ENCODE assay signal across 10 cellular contexts in the genomic region with DNA sequence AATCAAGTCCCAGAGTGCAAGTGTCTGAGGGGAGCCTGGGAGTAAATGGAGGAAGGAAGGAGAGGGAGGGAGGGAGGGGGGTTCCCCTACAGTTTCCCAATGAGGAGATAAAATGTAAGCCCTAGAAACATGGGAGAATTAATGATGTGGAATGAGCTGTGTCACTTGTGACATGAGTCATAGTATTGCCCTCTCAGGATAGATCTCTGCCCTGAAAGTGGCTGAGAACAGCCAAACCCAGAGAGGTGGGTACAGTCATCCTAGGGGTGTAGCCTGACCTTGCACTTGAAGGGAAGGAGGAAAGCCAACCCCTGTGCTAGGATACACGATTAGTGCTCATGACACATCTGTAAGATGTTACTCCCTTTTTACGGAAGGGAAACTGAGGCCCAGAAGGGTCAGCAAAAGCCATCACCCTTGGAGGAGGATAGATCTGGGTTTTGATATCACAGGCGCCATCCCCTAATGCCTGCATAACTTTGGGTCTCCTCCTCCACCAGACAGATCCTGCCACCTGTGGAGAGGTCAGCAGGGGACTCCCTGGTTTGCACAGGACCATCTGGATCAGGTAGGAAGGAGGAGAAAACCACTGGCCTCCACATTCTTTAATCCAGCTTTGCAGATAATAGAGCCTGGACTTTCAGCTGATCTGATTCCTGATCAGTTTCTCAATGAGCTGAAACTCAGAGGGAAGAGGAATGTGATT. TPM values are rescaled to one million over a fixed set of nuclear protein-coding genes. Genes with fewer than 3 reads are reported as not detected.
A peak's percentile ranks its signal among the peaks of the same experiment; 100 is the strongest.
DNase-seq lines count a peak whose midpoint lies in the region; ATAC-seq, FAIRE-seq and TF ChIP-seq lines count a peak whose summit lies in the region.
"Had no signal": no experiment of that assay in that cellular context is flagged by ENCODE, and none has a peak within 500 bp of the region (broad histone marks: within the 10 kb centered on the region; RNA-seq: fewer than 3 reads in every experiment).

No MANE protein-coding gene starts in this region.

- POLR2A ChIA-PET in K562 (lab: Yijun Ruan, JAX), result no interaction called here

- peaks cover 89% of the 10 kb centered on the region for H3K4me1 ChIP-seq in OCI-LY1 (ENCODE audit: insufficient read depth, low read length, severe bottlenecking)
- H3K4me1 ChIP-seq in K562 (replicated peaks in 1 of 2; ENCODE audit: control insufficient read depth in 2 of 2, insufficient read depth in 2 of 2, low read length in 2 of 2), result peaks cover 8 to 11% of the 10 kb centered on the region in 2 experiments; a peak in 4 of 5 replicates
- H3K4me1 ChIP-seq in spleen, result peaks cover 35 to 100% (median 79%) of the 10 kb centered on the region in 6 donors
- no peaks in the 10 kb centered on the region for H3K4me1 ChIP-seq in gastrocnemius medialis

- H3K36me3 ChIP-seq in OCI-LY1 (ENCODE audit: insufficient read depth, low read length) (no peaks in the 10 kb centered on the region), K562 (ENCODE audit: control insufficient read depth, insufficient read depth, low read length) (no peaks in the 10 kb centered on the region), spleen (no peaks in the 10 kb centered on the region), gastrocnemius medialis (no peaks in the 10 kb centered on the region)

- no peaks in the 10 kb centered on the region for H3K79me2 ChIP-seq in OCI-LY1 (ENCODE audit: insufficient read depth, low read length)
- no peaks in the 10 kb centered on the region for H3K79me2 ChIP-seq in K562 (ENCODE audit: control insufficient read depth, insufficient read depth, low read length)

- no peaks in the 10 kb centered on the region for H3K9me1 ChIP-seq in K562 (ENCODE audit: control insufficient read depth, insufficient read depth, low read length)

- no peak for TF ChIP-seq EP300 in K562 (IDR thresholded peaks at IDR 0.05; ENCODE audit: low read length)

- peak overlapping the region; percentile 74; the same call in 1 of the 2 replicates for H3K4me2 ChIP-seq in OCI-LY1 (ENCODE audit: low read length)
- no peak overlapping the region for H3K4me2 ChIP-seq in K562 (ENCODE audit: insufficient read depth, low read length)

- TF ChIP-seq POLR2A in K562 (conservative IDR thresholded peaks at IDR 0.05) (no peak), spleen (IDR thresholded peaks at IDR 0.05) (no peak), gastrocnemius medialis (IDR thresholded peaks at IDR 0.05) (no peak)

- TF ChIP-seq RAD21 in K562 (CRISPR knock-in tag; conservative IDR thresholded peaks at IDR 0.05 in 1 of 2, IDR thresholded peaks at IDR 0.05 in 1 of 2), result no peak

- CTCF ChIA-PET in K562 (lab: Yijun Ruan, JAX; ENCODE audit: low intra/inter-chr PET ratio), result no interaction called here

- H3K9ac ChIP-seq in OCI-LY1 (ENCODE audit: low read length) (peak overlapping the region; percentile 56; the same call in 1 of the 2 replicates), K562 (ENCODE audit: insufficient read depth in 1 of 2, low read depth in 2 of 2, low read length in 2 of 2) (no peak overlapping the region)

- peak overlapping the region; percentile 100 for H3K27ac ChIP-seq in OCI-LY1 (ENCODE audit: low read depth, low read length, poor library complexity, severe bottlenecking)
- no peak overlapping the region for H3K27ac ChIP-seq in K562 (ENCODE audit: extremely low read depth, low read depth, low read length)
- H3K27ac ChIP-seq in spleen, result peak overlapping the region in 6 of 8 donors; percentile 60 to 89 (median 78)
- H3K27ac ChIP-seq in gastrocnemius medialis, result no peak overlapping the region
- H3K27ac ChIP-seq: C4-2B had no signal

- no peak overlapping the region for H2AFZ ChIP-seq in OCI-LY1 (ENCODE audit: low read length)
- 0 out of 2 replicates have a peak overlapping the region, but pooled peaks have one; percentile 49 for H2AFZ ChIP-seq in K562 (ENCODE audit: low read depth, low read length)

- H3K9me3 ChIP-seq in OCI-LY1 (ENCODE audit: low read length) (no peaks in the 10 kb centered on the region), K562 (replicated peaks; ENCODE audit: control insufficient read depth, insufficient read depth, low read depth, low read length) (no peaks in the 10 kb centered on the region), spleen (no peaks in the 10 kb centered on the region), gastrocnemius medialis (no peaks in the 10 kb centered on the region)

- H3K4me3 ChIP-seq in OCI-LY1 (ENCODE audit: low read depth, low read length, poor library complexity, severe bottlenecking) (no peak overlapping the region), K562 (no peak overlapping the region), spleen (no peak overlapping the region), gastrocnemius medialis (no peak overlapping the region)

- FAIRE-seq in K562 (lab: Jason Lieb, UNC), result no peak

- H3K9me2 ChIP-seq in OCI-LY1 (ENCODE audit: low read depth, low read length), result no peaks in the 10 kb centered on the region

- BruUV-seq in K562 (replicated peaks; lab: Mats Ljungman, UMichigan), result no TSS peak

- DNase-seq in activated effector memory CD4-positive, alpha-beta T cell treated with anti-CD3 and anti-CD28 coated beads, Interleukin-2, amount 50 U/mL, for 16 hours, result peak; percentile 73
- DNase-seq in activated effector memory CD4-positive, alpha-beta T cell treated with Interleukin-2 at 50 U/mL for 16 hours, result no peak
- DNase-seq in K562 (ENCODE audit: extremely low read depth in 1 of 4, low spot score in 3 of 4), result no peak
- DNase-seq in spleen, result no peak
- no peak for DNase-seq in gastrocnemius medialis
- DNase-seq in NCI-H187 treated with DMSO at 0.1 percent for 48 hours (lab: John Stamatoyannopoulos, UW), result no peak
- DNase-seq in stimulated activated CD4-positive, alpha-beta T cell treated with anti-CD3 and anti-CD28 coated beads, Interleukin-12 subunit alpha, Interleukin-12 subunit beta, amount 100 ng/mL, for 4 hours, result no peak
- DNase-seq: natural killer cell had no signal

- WGBS in K562 (ENCODE audit: insufficient coverage, low coverage, missing lambda C conversion rate), result 36% methylated on average over 3 of the region's 3 CpGs
- WGBS in spleen, 5 donors, result 61 to 86% (median 74%) methylated on average over 3 of the region's 3 CpGs

- in situ Hi-C loops in K562 (cut with MboI) (no loop called here), gastrocnemius medialis (cut with MboI; ENCODE audit: low sequenced_read_pairs in 4 of 4) (loop anchor here in 2 of 4 donors (10.0 kb wide), 2 partner anchors 114 to 124 kb away; partner anchors contain the start of gene FBXL22 (in 1 of the 2))

- TF ChIP-seq CTCF in OCI-LY1 (IDR thresholded peaks at IDR 0.05; ENCODE audit: low read length) (no peak), K562 (IDR thresholded peaks at IDR 0.05 in 2 of 3, conservative IDR thresholded peaks at IDR 0.05 in 1 of 3; ENCODE audit: insufficient read depth in 2 of 3, low read depth in 1 of 3, low read length in 3 of 3) (no peak), spleen (IDR thresholded peaks at IDR 0.05 in 8 of 11, conservative IDR thresholded peaks at IDR 0.05 in 3 of 11) (no peak), gastrocnemius medialis (IDR thresholded peaks at IDR 0.05 in 4 of 5, conservative IDR thresholded peaks at IDR 0.05 in 1 of 5) (no peak)

- H4K20me1 ChIP-seq in OCI-LY1 (ENCODE audit: insufficient read depth, low read length), result no peaks in the 10 kb centered on the region
- no peaks in the 10 kb centered on the region for H4K20me1 ChIP-seq in K562 (replicated peaks; ENCODE audit: control insufficient read depth, insufficient read depth, low read length)

- peaks cover 7% of the 10 kb centered on the region; the same call in 1 of the 2 replicates for H3F3A ChIP-seq in OCI-LY1 (ENCODE audit: insufficient read depth, low read length)

- ATAC-seq in K562 (no peak), gastrocnemius medialis (no peak)
- ATAC-seq: natural killer cell had no signal

- intact Hi-C loops in K562 (cut with micrococcal nuclease), result no loop called here
- intact Hi-C loops in spleen (cut with DNase I; ENCODE audit: low total_unique reads), result no loop called here
- intact Hi-C loops in gastrocnemius medialis (cut with DNase I; ENCODE audit: low total_unique reads), result no loop called here

- no peaks in the 10 kb centered on the region for H3K27me3 ChIP-seq in OCI-LY1 (ENCODE audit: insufficient read depth, low read length)
- H3K27me3 ChIP-seq in K562 (ENCODE audit: control insufficient read depth in 2 of 2, insufficient read depth in 2 of 2, low read length in 2 of 2), result no peaks in the 10 kb centered on the region
- no peaks in the 10 kb centered on the region for H3K27me3 ChIP-seq in spleen (replicated peaks in 1 of 7)
- no peaks in the 10 kb centered on the region for H3K27me3 ChIP-seq in gastrocnemius medialis

TF ChIP-seq in K562, 482 proteins besides CTCF, POLR2A, EP300 and RAD21 (continues in another document):
- TF ChIP-seq, protein P1, sequence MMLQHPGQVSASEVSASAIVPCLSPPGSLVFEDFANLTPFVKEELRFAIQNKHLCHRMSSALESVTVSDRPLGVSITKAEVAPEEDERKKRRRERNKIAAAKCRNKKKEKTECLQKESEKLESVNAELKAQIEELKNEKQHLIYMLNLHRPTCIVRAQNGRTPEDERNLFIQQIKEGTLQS (IDR thresholded peaks at IDR 0.05), result 0 out of 2 replicates have a peak, but pooled peaks have one; percentile 25
- TF ChIP-seq, protein P1 (CRISPR knock-in tag; conservative IDR thresholded peaks at IDR 0.05), result no peak

RNA-seq across cellular contexts. Expression of gene USP3, which starts 23.1 kb away (rescaled TPM):
- 55.7 and 143 TPM in 2 replicates for total RNA-seq in K562 (2011; cell fraction: chromatin; rRNA removed; ENCODE audit: low replicate concordance)
- total RNA-seq in K562 (2011; cell fraction: nucleolus; rRNA removed), result 31.0 and 37.8 TPM in 2 replicates
- 72.7 and 100 TPM in 2 replicates for total RNA-seq in K562 (2011; cell fraction: nucleoplasm; rRNA removed)
- 21.7 and 31.2 TPM in 2 replicates for total RNA-seq in K562 (2014; rRNA removed)
- total RNA-seq in K562 (2014; rRNA removed; fragmentation: Illumina TruSeq; extraction: Trizol), result 49.7 and 50.3 TPM in 2 replicates
- total RNA-seq in K562 (2015; rRNA removed; fragmentation: Illumina TruSeq; extraction: Trizol), result 44.6 and 46.1 TPM in 2 replicates
- total RNA-seq in K562 (2021), result 48.8 and 54.3 TPM in 2 replicates
- 17.3 and 23.1 TPM in 2 replicates for polyA plus RNA-seq in K562 (2011; rRNA removed)
- 12.0 and 15.1 TPM in 2 replicates for polyA plus RNA-seq in K562 (2011; cell fraction: cytosol; rRNA removed)
- 47.4 and 78.4 TPM in 2 replicates for polyA plus RNA-seq in K562 (2011; cell fraction: nucleus; rRNA removed)
- 29.3 and 55.6 TPM in 2 replicates for polyA plus RNA-seq in K562 (2012)
- 38.7 and 42.8 TPM in 2 replicates for polyA plus RNA-seq in K562 (2014; fragmentation: Illumina TruSeq; extraction: Trizol)
- polyA plus RNA-seq in K562 (2014; fragmentation: Nextera tagmentation; extraction: Ambion mirVana), result 10 to 100 TPM; 24.3 to 34.8 TPM
- 19.5 and 21.2 TPM in 2 replicates for polyA plus RNA-seq in K562 (2014; rRNA removed)
- 35.6 and 53.7 TPM in 2 replicates for polyA minus RNA-seq in K562 (2011; rRNA and poly(A)+ RNA removed)
- 23.0 and 36.5 TPM in 2 replicates for polyA minus RNA-seq in K562 (2011; cell fraction: cytosol; rRNA and poly(A)+ RNA removed)
- polyA minus RNA-seq in K562 (2011; cell fraction: nucleus; rRNA and poly(A)+ RNA removed), result 50.5 and 79.3 TPM in 2 replicates
- total RNA-seq in spleen, result 100 to 1,000 TPM in 4 of 7 donors, 10 to 100 TPM in 3; 82.0 to 136 (median 112) TPM
- 10 to 100 TPM; 29.5 to 48.4 (median 38.4) TPM for polyA plus RNA-seq in spleen
- 10 to 100 TPM; 12.1 to 29.4 (median 15.5) TPM for total RNA-seq in gastrocnemius medialis

Comparison
In these comparisons a context has a peak if more than half of its experiments do, and no peak if none do; other contexts are left out.
1. H3K27ac ChIP-seq: peak in OCI-LY1 (single experiment) and spleen (6 of 8); none in K562 (single experiment) and gastrocnemius medialis (0 of 4).